15 cellular contexts compared by ENCODE assay signal in genomic region chr5:171675511-171675910, GRCh38.
DNase-seq lines count a peak whose midpoint lies in the region; ATAC-seq and TF ChIP-seq lines count a peak whose summit lies in the region.
"Had no signal": no experiment of that assay in that cellular context is flagged by ENCODE, and none has a peak within 500 bp of the region (broad histone marks: within the 10 kb centered on the region; RNA-seq: fewer than 3 reads in every experiment).

No MANE protein-coding gene starts in this region.

- H3K27ac Mint-ChIP-seq in activated naive CD8-positive, alpha-beta T cell treated with anti-CD3 and anti-CD28 coated beads for 36 hours: peak overlapping the region; percentile 32
- H3K27ac Mint-ChIP-seq in activated naive CD8-positive, alpha-beta T cell treated with anti-CD3 and anti-CD28 coated beads, Interleukin-2, amount 50 U/mL, for 24 hours: no peak overlapping the region
- H3K27ac Mint-ChIP-seq: CD4-positive, alpha-beta memory T cell; HFFc6 had no signal

- no peaks in the 10 kb centered on the region for H3K36me3 Mint-ChIP-seq in activated naive CD8-positive, alpha-beta T cell treated with anti-CD3 and anti-CD28 coated beads for 36 hours
- no peaks in the 10 kb centered on the region for H3K36me3 Mint-ChIP-seq in activated naive CD8-positive, alpha-beta T cell treated with anti-CD3 and anti-CD28 coated beads, Interleukin-2, amount 50 U/mL, for 24 hours (ENCODE audit: low read depth)
- H3K36me3 Mint-ChIP-seq: CD4-positive, alpha-beta memory T cell had no signal

- DNase-seq in activated naive CD8-positive, alpha-beta T cell treated with anti-CD3 and anti-CD28 coated beads for 36 hours: no peak
- DNase-seq in activated naive CD8-positive, alpha-beta T cell treated with anti-CD3 and anti-CD28 coated beads, Interleukin-2, amount 50 U/mL, for 24 hours: no peak
- DNase-seq in dermis microvascular lymphatic vessel endothelial cell (ENCODE audit: low read depth in 2 of 2) (peak; percentile 20 to 55), fibroblast of the aortic adventitia (ENCODE audit: low read depth) (peak; percentile 21), NCI-H526 treated with DMSO at 0.1 percent for 48 hours (lab: John Stamatoyannopoulos, UW) (no peak)
- DNase-seq: Calu3; CD4-positive, alpha-beta memory T cell; COR-L47; DMS53; DMS79 treated with DMSO at 0.1 percent for 48 hours; GF-D8; GOT3; HFFc6 had no signal

- no peak overlapping the region for H3K4me3 ChIP-seq in fibroblast of the aortic adventitia (ENCODE audit: low read depth, low read length)
- H3K4me3 ChIP-seq: HAP-1 had no signal

- no peak overlapping the region for H3K4me3 Mint-ChIP-seq in activated naive CD8-positive, alpha-beta T cell treated with anti-CD3 and anti-CD28 coated beads for 36 hours
- H3K4me3 Mint-ChIP-seq in activated naive CD8-positive, alpha-beta T cell treated with anti-CD3 and anti-CD28 coated beads, Interleukin-2, amount 50 U/mL, for 24 hours: no peak overlapping the region
- H3K4me3 Mint-ChIP-seq: CD4-positive, alpha-beta memory T cell; HFFc6 had no signal

- H3K9me3 Mint-ChIP-seq in activated naive CD8-positive, alpha-beta T cell treated with anti-CD3 and anti-CD28 coated beads for 36 hours: peaks cover 6% of the 10 kb centered on the region
- H3K9me3 Mint-ChIP-seq in activated naive CD8-positive, alpha-beta T cell treated with anti-CD3 and anti-CD28 coated beads, Interleukin-2, amount 50 U/mL, for 24 hours: peaks cover 6% of the 10 kb centered on the region
- H3K9me3 Mint-ChIP-seq: HFFc6 had no signal

- peaks cover 30% of the 10 kb centered on the region for H3K27me3 Mint-ChIP-seq in activated naive CD8-positive, alpha-beta T cell treated with anti-CD3 and anti-CD28 coated beads for 36 hours
- H3K27me3 Mint-ChIP-seq in activated naive CD8-positive, alpha-beta T cell treated with anti-CD3 and anti-CD28 coated beads, Interleukin-2, amount 50 U/mL, for 24 hours: peaks cover 8% of the 10 kb centered on the region

- ATAC-seq in activated naive CD8-positive, alpha-beta T cell treated with anti-CD3 and anti-CD28 coated beads, Interleukin-2, amount 50 U/mL, for 24 hours: no peak
- ATAC-seq in GM19452 (IDR thresholded peaks at IDR 0.05; ENCODE audit: unreplicated experiment): no peak

- no peak for TF ChIP-seq CTCF in fibroblast of the aortic adventitia (IDR thresholded peaks at IDR 0.05; ENCODE audit: insufficient read depth, low read length)

- peaks cover 13% of the 10 kb centered on the region for H3K4me1 Mint-ChIP-seq in activated naive CD8-positive, alpha-beta T cell treated with anti-CD3 and anti-CD28 coated beads for 36 hours
- H3K4me1 Mint-ChIP-seq in activated naive CD8-positive, alpha-beta T cell treated with anti-CD3 and anti-CD28 coated beads, Interleukin-2, amount 50 U/mL, for 24 hours: peaks cover 11% of the 10 kb centered on the region
- H3K4me1 Mint-ChIP-seq: CD4-positive, alpha-beta memory T cell had no signal

Comparison
In these comparisons a context has a peak if more than half of its experiments do, and no peak if none do; other contexts are left out.
1. DNase-seq: peak in dermis microvascular lymphatic vessel endothelial cell (2 of 2) and fibroblast of the aortic adventitia (single experiment); none in activated naive CD8-positive, alpha-beta T cell treated with anti-CD3 and anti-CD28 coated beads for 36 hours (single experiment), activated naive CD8-positive, alpha-beta T cell treated with anti-CD3 and anti-CD28 coated beads, Interleukin-2, amount 50 U/mL, for 24 hours (single experiment) and NCI-H526 treated with DMSO at 0.1 percent for 48 hours (single experiment).